In the genomic region with DNA sequence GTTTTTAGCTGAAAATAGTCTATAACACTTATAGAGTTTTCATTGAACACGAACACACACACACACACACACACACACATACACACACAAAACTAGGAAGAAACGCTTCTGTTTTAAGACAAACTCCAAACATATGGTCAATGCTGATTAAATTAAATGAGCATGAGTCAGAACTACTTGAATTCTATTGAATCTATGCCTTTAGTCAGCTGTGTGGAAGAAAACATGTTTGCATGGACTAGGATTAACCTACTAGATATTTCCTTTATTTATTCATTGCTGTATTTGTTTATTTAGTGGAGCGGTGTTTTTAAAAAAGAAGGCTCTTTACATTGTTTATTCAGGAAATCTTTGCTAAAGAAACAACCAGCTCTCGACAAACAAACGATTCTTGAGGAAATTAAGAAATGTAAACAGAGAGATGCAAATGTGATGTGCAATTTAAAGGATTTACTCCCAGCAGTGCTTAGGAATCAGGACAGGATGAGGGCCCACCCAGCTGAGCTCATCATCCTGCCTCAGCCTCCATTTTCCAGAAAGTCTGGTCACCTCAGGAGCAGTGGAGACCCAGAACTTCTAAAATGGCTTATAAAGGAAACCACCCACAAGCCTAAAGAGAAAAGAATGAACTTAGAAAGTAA, we compare ENCODE assay signal across 24 cellular contexts.
DNase-seq lines count a peak whose midpoint lies in the region; ATAC-seq, FAIRE-seq and TF ChIP-seq lines count a peak whose summit lies in the region.
"Had no signal": no experiment of that assay in that cellular context is flagged by ENCODE, and none has a peak within 500 bp of the region (broad histone marks: within the 10 kb centered on the region; RNA-seq: fewer than 3 reads in every experiment).

No MANE protein-coding gene starts in this region.

- H3K9me3 ChIP-seq in GM23248 (ENCODE audit: low read depth) (no peaks in the 10 kb centered on the region), astrocyte (ENCODE audit: insufficient read depth, low read depth, low read length) (no peaks in the 10 kb centered on the region), vagina (no peaks in the 10 kb centered on the region)
- H3K9me3 ChIP-seq: adrenal gland, esophagus muscularis mucosa, right atrium auricular region had no signal

- no peak for ATAC-seq in HG02571 (IDR thresholded peaks at IDR 0.05; ENCODE audit: unreplicated experiment)

- H3K9me3 Mint-ChIP-seq in astrocyte (ENCODE audit: unreplicated experiment) = peaks cover 2% of the 10 kb centered on the region
- H3K9me3 Mint-ChIP-seq in CD14-positive monocyte = peaks cover 2 to 9% (median 5%) of the 10 kb centered on the region in 7 donors

- H3K27ac ChIP-seq in GM23248 (peak overlapping the region; percentile 25; the same call in 1 of the 2 replicates), astrocyte (ENCODE audit: low read depth, low read length) (peak overlapping the region; percentile 24), vagina (no peak overlapping the region)
- H3K27ac ChIP-seq: adrenal gland, esophagus muscularis mucosa, right atrium auricular region had no signal

- H3K4me3 Mint-ChIP-seq in astrocyte (ENCODE audit: unreplicated experiment) (no peak overlapping the region), CD14-positive monocyte (no peak overlapping the region)
- H3K4me3 Mint-ChIP-seq: IgD-negative memory B cell had no signal

- WGBS in GM23248 (ENCODE audit: low coverage in 1 of 2, low lambda C conversion rate in 2 of 2, missing lambda C conversion rate in 2 of 2), 2 experiments = 18 to 29% methylated on average over 5 of the region's 5 CpGs

- FAIRE-seq in astrocyte (lab: Jason Lieb, UNC) = no peak
- FAIRE-seq: GM19239, islet of Langerhans had no signal

- H3K4me1 ChIP-seq in GM23248 (ENCODE audit: insufficient read depth) = peaks cover 43% of the 10 kb centered on the region
- H3K4me1 ChIP-seq in astrocyte (ENCODE audit: insufficient read depth, low read length) = peaks cover 13% of the 10 kb centered on the region
- no peaks in the 10 kb centered on the region for H3K4me1 ChIP-seq in vagina
- H3K4me1 ChIP-seq: adrenal gland had no signal

- H3K4me1 Mint-ChIP-seq in astrocyte (ENCODE audit: low read depth, unreplicated experiment) = no peaks in the 10 kb centered on the region
- no peaks in the 10 kb centered on the region for H3K4me1 Mint-ChIP-seq in CD14-positive monocyte
- H3K4me1 Mint-ChIP-seq: IgD-negative memory B cell had no signal

- H4K20me1 ChIP-seq in GM23248 (ENCODE audit: insufficient read depth) (no peaks in the 10 kb centered on the region), astrocyte (ENCODE audit: insufficient read depth, low read length) (no peaks in the 10 kb centered on the region)

- H3K36me3 Mint-ChIP-seq in astrocyte (ENCODE audit: low read depth, unreplicated experiment) = peaks cover 5% of the 10 kb centered on the region
- no peaks in the 10 kb centered on the region for H3K36me3 Mint-ChIP-seq in CD14-positive monocyte

- H3K36me3 ChIP-seq in GM23248 (ENCODE audit: low read depth) (no peaks in the 10 kb centered on the region), astrocyte (ENCODE audit: insufficient read depth, low read length) (no peaks in the 10 kb centered on the region), vagina (no peaks in the 10 kb centered on the region)
- H3K36me3 ChIP-seq: adrenal gland, esophagus muscularis mucosa, heart right ventricle, right atrium auricular region had no signal

- peaks cover 3% of the 10 kb centered on the region for H3K27me3 Mint-ChIP-seq in astrocyte (ENCODE audit: low read depth, unreplicated experiment)
- H3K27me3 Mint-ChIP-seq in CD14-positive monocyte (ENCODE audit: low read depth in 3 of 3) = peaks cover 0 to 3% (median 2%) of the 10 kb centered on the region in 3 donors

- DNase-seq in AG08396 (ENCODE audit: low spot score) = peak; percentile 20
- peak; percentile 47 for DNase-seq in GM23248
- DNase-seq in astrocyte (ENCODE audit: low read depth) = peak; percentile 68
- peak; percentile 34 for DNase-seq in fibroblast of villous mesenchyme (ENCODE audit: low read depth)
- no peak for DNase-seq in vagina (ENCODE audit: extremely low spot score in 2 of 2)
- no peak for DNase-seq in CD14-positive monocyte (ENCODE audit: low spot score)
- no peak for DNase-seq in inferior parietal cortex (ENCODE audit: extremely low spot score)
- DNase-seq: activated CD4-positive, alpha-beta T cell treated with anti-CD3 and anti-CD28 coated beads, Interleukin-2, amount 50 U/mL, for 1 hour; activated CD8-positive, alpha-beta memory T cell treated with anti-CD3 and anti-CD28 coated beads, Interleukin-2, amount 50 U/mL, for 48 hours; activated gamma-delta T cell; adrenal gland; caudate nucleus; effector CD4-positive, alpha-beta T cell; H7; heart right ventricle; occipital lobe; stimulated activated CD4-positive, alpha-beta T cell treated with anti-CD3 and anti-CD28 coated beads, Interleukin-15, amount 100 ng/mL, for 24 hours had no signal

- TF ChIP-seq POLR2A in vagina (IDR thresholded peaks at IDR 0.05) = no peak

- peak overlapping the region; percentile 33 for H3K4me2 ChIP-seq in GM23248 (ENCODE audit: unreplicated experiment)
- H3K4me2 ChIP-seq in astrocyte (ENCODE audit: low read length) = peak overlapping the region; percentile 54

- H3F3A ChIP-seq in GM23248 (ENCODE audit: insufficient read depth) = peaks cover 5% of the 10 kb centered on the region; the same call in 1 of the 2 replicates

- TF ChIP-seq CTCF in astrocyte (IDR thresholded peaks at IDR 0.05; ENCODE audit: insufficient read depth, low read depth, low read length) (no peak), fibroblast of villous mesenchyme (IDR thresholded peaks at IDR 0.05; ENCODE audit: insufficient read depth, low read depth, low read length) (no peak), vagina (IDR thresholded peaks at IDR 0.05) (no peak), CD14-positive monocyte (IDR thresholded peaks at IDR 0.05) (no peak)

- in situ Hi-C loops in GM23248 (cut with MboI) = no loop called here

- H2AFZ ChIP-seq in GM23248 (no peak overlapping the region), astrocyte (ENCODE audit: low read depth, low read length) (no peak overlapping the region)

- H3K4me3 ChIP-seq in GM23248 = no peak overlapping the region
- H3K4me3 ChIP-seq in astrocyte (ENCODE audit: insufficient read depth, low read depth, low read length) = no peak overlapping the region
- no peak overlapping the region for H3K4me3 ChIP-seq in fibroblast of villous mesenchyme (ENCODE audit: low read depth, low read length)
- H3K4me3 ChIP-seq in vagina = no peak overlapping the region
- H3K4me3 ChIP-seq: adrenal gland, esophagus muscularis mucosa, heart right ventricle, lung, right atrium auricular region had no signal

- H3K27ac Mint-ChIP-seq in astrocyte (ENCODE audit: unreplicated experiment) (no peak overlapping the region), CD14-positive monocyte (no peak overlapping the region)

- H3K27me3 ChIP-seq in GM23248 (replicated peaks; ENCODE audit: insufficient read depth) (no peaks in the 10 kb centered on the region), astrocyte (ENCODE audit: insufficient read depth, low read length) (no peaks in the 10 kb centered on the region), vagina (no peaks in the 10 kb centered on the region)
- H3K27me3 ChIP-seq: adrenal gland, esophagus muscularis mucosa, heart right ventricle, right atrium auricular region had no signal

- intact Hi-C loops in vagina (cut with DNase I) (no loop called here), CD14-positive monocyte (cut with micrococcal nuclease) (no loop called here)

- H3K9me2 ChIP-seq in GM23248 (ENCODE audit: insufficient read depth) = no peaks in the 10 kb centered on the region

- peaks cover 19% of the 10 kb centered on the region; the same call in 1 of the 2 replicates for H3K79me2 ChIP-seq in GM23248 (ENCODE audit: insufficient read depth)
- H3K79me2 ChIP-seq in astrocyte (ENCODE audit: insufficient read depth, low read length) = peaks cover 13% of the 10 kb centered on the region

- no peak overlapping the region for H3K9ac ChIP-seq in GM23248
- no peak overlapping the region for H3K9ac ChIP-seq in astrocyte (ENCODE audit: low read length)

Comparison
In these comparisons a context has a peak if more than half of its experiments do, and no peak if none do; other contexts are left out.
1. DNase-seq: peak in AG08396 (single experiment), GM23248 (single experiment), astrocyte (single experiment) and fibroblast of villous mesenchyme (single experiment); none in vagina (0 of 2), CD14-positive monocyte (single experiment) and inferior parietal cortex (single experiment).